28 cellular contexts compared by ENCODE assay signal in genomic region chr20:35479798-35480197, GRCh38. TPM values are rescaled to one million over a fixed set of nuclear protein-coding genes. Genes with fewer than 3 reads are reported as not detected.
A peak's percentile ranks its signal among the peaks of the same experiment; 100 is the strongest.
DNase-seq lines count a peak whose midpoint lies in the region; ATAC-seq and TF ChIP-seq lines count a peak whose summit lies in the region.
"Had no signal": no experiment of that assay in that cellular context is flagged by ENCODE, and none has a peak within 500 bp of the region (broad histone marks: within the 10 kb centered on the region; RNA-seq: fewer than 3 reads in every experiment).

No MANE protein-coding gene starts in this region.

- no peaks in the 10 kb centered on the region for H3K4me1 Mint-ChIP-seq in activated CD4-positive, alpha-beta T cell treated with anti-CD3 and anti-CD28 coated beads for 36 hours
- no peaks in the 10 kb centered on the region for H3K4me1 Mint-ChIP-seq in activated naive CD8-positive, alpha-beta T cell treated with anti-CD3 and anti-CD28 coated beads for 36 hours
- H3K4me1 Mint-ChIP-seq in natural killer cell, result peaks cover 13 to 31% of the 10 kb centered on the region in 2 donors
- H3K4me1 Mint-ChIP-seq: GM23338 had no signal

- H3K9ac ChIP-seq in IMR-90 (ENCODE audit: low read depth, low read length), result no peak overlapping the region

- H3K14ac ChIP-seq in IMR-90 (replicated peaks; ENCODE audit: low read depth, low read length), result no peak overlapping the region

- TF ChIP-seq RAD21 in IMR-90 (IDR thresholded peaks at IDR 0.05; ENCODE audit: low read length), result no peak

- peak overlapping the region; percentile 1 for H3K27ac Mint-ChIP-seq in activated CD4-positive, alpha-beta T cell treated with anti-CD3 and anti-CD28 coated beads for 36 hours
- peak overlapping the region; percentile 0 for H3K27ac Mint-ChIP-seq in activated naive CD8-positive, alpha-beta T cell treated with anti-CD3 and anti-CD28 coated beads for 36 hours
- H3K27ac Mint-ChIP-seq in natural killer cell, result peak overlapping the region; percentile 11 to 84
- H3K27ac Mint-ChIP-seq: GM23338 had no signal

- no peak for TF ChIP-seq EP300 in transverse colon (IDR thresholded peaks at IDR 0.05; ENCODE audit: low read depth)

- no peak overlapping the region for H4K5ac ChIP-seq in IMR-90 (ENCODE audit: low read depth, low read length)

- H3K4me2 ChIP-seq in IMR-90 (ENCODE audit: low read depth, low read length), result no peak overlapping the region
- H3K4me2 ChIP-seq in hepatocyte, result no peak overlapping the region
- H3K4me2 ChIP-seq: GM23338 had no signal

- POLR2A ChIA-PET in activated CD4-positive, alpha-beta T cell treated with anti-CD3 and anti-CD28 coated beads for 36 hours (lab: Charles Lee), result interaction anchor here (1.4 kb wide), 1 partner anchor 10 kb away, joined by 3 read pairs; no protein-coding TSS in a partner anchor
- POLR2A ChIA-PET in IMR-90 (lab: Charles Lee; ENCODE audit: unreplicated experiment), result interaction anchor here (0.6 kb wide), 1 partner anchor 62 kb away, joined by 3 read pairs; no protein-coding TSS in a partner anchor

- TF ChIP-seq CTCF in IMR-90 (conservative IDR thresholded peaks at IDR 0.05; ENCODE audit: low read depth, low read length) (no peak), natural killer cell (IDR thresholded peaks at IDR 0.05) (no peak), transverse colon (IDR thresholded peaks at IDR 0.05) (no peak), hepatocyte (IDR thresholded peaks at IDR 0.05; ENCODE audit: poor library complexity) (no peak)

- DNase-seq in activated CD4-positive, alpha-beta T cell treated with anti-CD3 and anti-CD28 coated beads for 36 hours, result no peak
- no peak for DNase-seq in activated CD4-positive, alpha-beta T cell treated with anti-CD3 and anti-CD28 coated beads for 4 hours
- DNase-seq in IMR-90, result no peak
- no peak for DNase-seq in activated naive CD8-positive, alpha-beta T cell treated with anti-CD3 and anti-CD28 coated beads for 36 hours
- DNase-seq in natural killer cell, result no peak
- no peak for DNase-seq in transverse colon
- DNase-seq in KG1 (lab: John Stamatoyannopoulos, UW), result no peak
- DNase-seq in hepatocyte (ENCODE audit: low spot score), result no peak
- DNase-seq: activated T-cell treated with anti-CD3 and anti-CD28 coated beads for 4 hours; central memory CD4-positive, alpha-beta T cell; DMS153; gastrocnemius medialis; hypothalamus; MG63; NCI-H1105 treated with DMSO at 0.1 percent for 48 hours; NCI-H2029; NCI-H526 treated with DMSO at 0.1 percent for 48 hours; ovary; retina; tibial artery had no signal

- H3K36me3 Mint-ChIP-seq in activated CD4-positive, alpha-beta T cell treated with anti-CD3 and anti-CD28 coated beads for 36 hours (ENCODE audit: low read depth), result peaks cover 31% of the 10 kb centered on the region
- H3K36me3 Mint-ChIP-seq in activated naive CD8-positive, alpha-beta T cell treated with anti-CD3 and anti-CD28 coated beads for 36 hours, result peaks cover 15% of the 10 kb centered on the region
- peaks cover 7% of the 10 kb centered on the region for H3K36me3 Mint-ChIP-seq in natural killer cell

- no peak overlapping the region for H2BK5ac ChIP-seq in IMR-90 (ENCODE audit: low read depth, low read length, poor library complexity, severe bottlenecking)

- H3K4me3 ChIP-seq in IMR-90 (ENCODE audit: insufficient read depth, low read depth, low read length) (no peak overlapping the region), transverse colon (no peak overlapping the region), hepatocyte (no peak overlapping the region)
- H3K4me3 ChIP-seq: gastrocnemius medialis, GM23338, MG63, ovary, SJSA1, skin epidermis, tibial artery had no signal

- no peaks in the 10 kb centered on the region for H3K9me2 ChIP-seq in hepatocyte (replicated peaks; ENCODE audit: insufficient read depth)

- ATAC-seq in activated CD4-positive, alpha-beta T cell treated with anti-CD3 and anti-CD28 coated beads for 36 hours, result no peak
- ATAC-seq in IMR-90 (ENCODE audit: low read depth) (no peak), natural killer cell (no peak)
- ATAC-seq: gastrocnemius medialis, T-cell had no signal

- in situ Hi-C loops in IMR-90 (cut with MboI; ENCODE audit: low sequenced_read_pairs), result no loop called here
- in situ Hi-C loops in transverse colon (cut with MboI; ENCODE audit: low pct_ligation_motif_present in 1 of 4, low pct_unique_long_range_greater_than_20kb in 1 of 4, low sequenced_read_pairs in 3 of 4), result loop anchor here in 1 of 4 donors (25.0 kb wide), 1 partner anchor 408 kb away; no protein-coding TSS in a partner anchor

- H2AK5ac ChIP-seq in IMR-90 (ENCODE audit: low read depth, low read length), result no peak overlapping the region

- H3K79me1 ChIP-seq in IMR-90 (ENCODE audit: low read depth in 1 of 2, low read length in 2 of 2), result no peaks in the 10 kb centered on the region

- TF ChIP-seq POLR2A in IMR-90 (IDR thresholded peaks at IDR 0.05; ENCODE audit: low read depth, low read length) (no peak), transverse colon (IDR thresholded peaks at IDR 0.05) (no peak)

- no peak overlapping the region for H3K56ac ChIP-seq in IMR-90 (ENCODE audit: extremely low read depth, insufficient read depth, low read length)

- H3K23ac ChIP-seq in IMR-90 (ENCODE audit: low read depth, low read length), result no peak overlapping the region

- intact Hi-C loops in activated CD4-positive, alpha-beta T cell treated with anti-CD3 and anti-CD28 coated beads for 36 hours (cut with DNase I, micrococcal nuclease), result no loop called here
- intact Hi-C loops in IMR-90 (cut with micrococcal nuclease), result no loop called here
- intact Hi-C loops in natural killer cell (cut with micrococcal nuclease), result no loop called here
- intact Hi-C loops in transverse colon (cut with DNase I; ENCODE audit: low total_unique reads), result no loop called here

- H2BK20ac ChIP-seq in IMR-90 (ENCODE audit: low read depth, low read length), result no peak overlapping the region

- H3K4ac ChIP-seq in IMR-90 (ENCODE audit: low read depth, low read length), result no peak overlapping the region

- H3K9me3 Mint-ChIP-seq in activated CD4-positive, alpha-beta T cell treated with anti-CD3 and anti-CD28 coated beads for 36 hours (ENCODE audit: low read depth), result peaks cover 1% of the 10 kb centered on the region
- peaks cover 1% of the 10 kb centered on the region for H3K9me3 Mint-ChIP-seq in activated naive CD8-positive, alpha-beta T cell treated with anti-CD3 and anti-CD28 coated beads for 36 hours
- peaks cover 0 to 3% of the 10 kb centered on the region in 2 donors for H3K9me3 Mint-ChIP-seq in natural killer cell
- H3K9me3 Mint-ChIP-seq: T-cell had no signal

- peaks cover 44% of the 10 kb centered on the region for H3K36me3 ChIP-seq in IMR-90 (ENCODE audit: control insufficient read depth, insufficient read depth, low read length)
- H3K36me3 ChIP-seq in transverse colon, result peaks cover 0 to 49% (median 24%) of the 10 kb centered on the region in 4 donors
- no peaks in the 10 kb centered on the region for H3K36me3 ChIP-seq in hepatocyte (replicated peaks; ENCODE audit: insufficient read depth, low read depth)
- H3K36me3 ChIP-seq: ovary had no signal

- no peak overlapping the region for H3K4me3 Mint-ChIP-seq in activated CD4-positive, alpha-beta T cell treated with anti-CD3 and anti-CD28 coated beads for 36 hours
- no peak overlapping the region for H3K4me3 Mint-ChIP-seq in activated naive CD8-positive, alpha-beta T cell treated with anti-CD3 and anti-CD28 coated beads for 36 hours
- H3K4me3 Mint-ChIP-seq in natural killer cell, result no peak overlapping the region
- H3K4me3 Mint-ChIP-seq: GM23338, T-cell had no signal

- H2BK120ac ChIP-seq in IMR-90 (ENCODE audit: low read depth, low read length), result no peak overlapping the region

- TSS peak; percentile 57 for BruUV-seq in IMR-90 (replicated peaks; lab: Mats Ljungman, UMichigan)

- no peaks in the 10 kb centered on the region for H4K20me1 ChIP-seq in IMR-90 (ENCODE audit: insufficient read depth, low read length)
- no peaks in the 10 kb centered on the region for H4K20me1 ChIP-seq in hepatocyte (ENCODE audit: insufficient read depth, poor library complexity, severe bottlenecking)

- WGBS in IMR-90 (ENCODE audit: extremely low coverage in 2 of 2, insufficient read length in 1 of 2), 2 experiments, result no CpG with 5 or more reads among the region's 5 CpGs
- WGBS in transverse colon (ENCODE audit: low coverage in 1 of 2), 2 donors, result 96 to 100% methylated on average over 2 to 5 of the region's 5 CpGs
- 98% methylated on average over 5 of the region's 5 CpGs for WGBS in hepatocyte (ENCODE audit: low lambda C conversion rate, missing lambda C conversion rate)

- no peak overlapping the region for H2BK15ac ChIP-seq in IMR-90 (ENCODE audit: low read depth, low read length)

- H2AFZ ChIP-seq in IMR-90 (replicated peaks; ENCODE audit: low read length, poor library complexity) (no peak overlapping the region), hepatocyte (no peak overlapping the region)
- H2AFZ ChIP-seq: GM23338 had no signal

- CTCF ChIA-PET in activated CD4-positive, alpha-beta T cell treated with anti-CD3 and anti-CD28 coated beads for 36 hours (lab: Charles Lee), result interaction anchor here (1.2 to 1.7 kb wide), 2 partner anchors 11 to 37 kb away, joined by 3 to 6 read pairs; no protein-coding TSS in a partner anchor
- CTCF ChIA-PET in IMR-90 (lab: Yijun Ruan, JAX), result no interaction called here

- no peaks in the 10 kb centered on the region for H3K79me2 ChIP-seq in hepatocyte

- no peaks in the 10 kb centered on the region for H3K9me1 ChIP-seq in IMR-90 (ENCODE audit: insufficient read depth, low read length)

- no peaks in the 10 kb centered on the region for H3K27me3 Mint-ChIP-seq in activated CD4-positive, alpha-beta T cell treated with anti-CD3 and anti-CD28 coated beads for 36 hours
- H3K27me3 Mint-ChIP-seq in activated naive CD8-positive, alpha-beta T cell treated with anti-CD3 and anti-CD28 coated beads for 36 hours, result no peaks in the 10 kb centered on the region
- H3K27me3 Mint-ChIP-seq in natural killer cell (ENCODE audit: low read depth in 2 of 2), result no peaks in the 10 kb centered on the region
- H3K27me3 Mint-ChIP-seq: T-cell had no signal

- H3K4me1 ChIP-seq in IMR-90 (ENCODE audit: control insufficient read depth, insufficient read depth, low read length) (no peaks in the 10 kb centered on the region), transverse colon (no peaks in the 10 kb centered on the region), hepatocyte (ENCODE audit: insufficient read depth) (no peaks in the 10 kb centered on the region)
- H3K4me1 ChIP-seq: gastrocnemius medialis, SJSA1, tibial artery had no signal

- H4K91ac ChIP-seq in IMR-90 (ENCODE audit: insufficient read depth, low read depth, low read length), result no peak overlapping the region

- H3K27me3 ChIP-seq in IMR-90 (ENCODE audit: control insufficient read depth, insufficient read depth, low read length), result no peaks in the 10 kb centered on the region
- H3K27me3 ChIP-seq in transverse colon, result no peaks in the 10 kb centered on the region
- H3K27me3 ChIP-seq in hepatocyte, result no peaks in the 10 kb centered on the region
- H3K27me3 ChIP-seq: gastrocnemius medialis, MG63, ovary, SJSA1, tibial artery had no signal

- dilution Hi-C loops in IMR-90 (cut with HindIII; ENCODE audit: low sequenced_read_pairs, unreplicated experiment), result no loop called here

- H3K9me3 ChIP-seq in IMR-90 (ENCODE audit: control insufficient read depth, insufficient read depth, low read length) (peaks cover 3% of the 10 kb centered on the region), transverse colon (no peaks in the 10 kb centered on the region), hepatocyte (ENCODE audit: low read depth) (no peaks in the 10 kb centered on the region)
- H3K9me3 ChIP-seq: gastrocnemius medialis, ovary, SJSA1, tibial artery had no signal

- H3K18ac ChIP-seq in IMR-90 (ENCODE audit: low read depth, low read length), result no peak overlapping the region

- H3K27ac ChIP-seq in IMR-90 (ENCODE audit: insufficient read depth, low read length) (no peak overlapping the region), transverse colon (no peak overlapping the region), hepatocyte (no peak overlapping the region)
- H3K27ac ChIP-seq: 22Rv1, gastrocnemius medialis, ovary, SJSA1, skin epidermis, tibial artery had no signal

- H4K8ac ChIP-seq in IMR-90 (ENCODE audit: low read depth in 2 of 2, low read length in 2 of 2), result no peak overlapping the region

- no peak overlapping the region for H2AK9ac ChIP-seq in IMR-90 (replicated peaks; ENCODE audit: low read depth, low read length, poor library complexity)

RNA-seq across cellular contexts. Expression of gene CEP250, which starts 24.4 kb away (rescaled TPM):
- 10 to 100 TPM; 50.4 to 60.2 TPM for total RNA-seq in activated CD4-positive, alpha-beta T cell treated with anti-CD3 and anti-CD28 coated beads for 36 hours
- 35.1 and 38.3 TPM in 2 replicates for total RNA-seq in IMR-90 (2012; rRNA removed)
- polyA plus RNA-seq in IMR-90 (2012; rRNA removed), result 22.7 and 23.9 TPM in 2 replicates
- polyA plus RNA-seq in IMR-90 (2012; cell fraction: cytosol; rRNA removed), result 8.2 and 10.3 TPM in 2 replicates
- polyA plus RNA-seq in IMR-90 (2012; cell fraction: nucleus; rRNA removed; ENCODE audit: low replicate concordance), result 24.6 and 37.5 TPM in 2 replicates
- total RNA-seq in activated naive CD8-positive, alpha-beta T cell treated with anti-CD3 and anti-CD28 coated beads for 36 hours, result 10 to 100 TPM; 48.8 to 55.5 TPM
- total RNA-seq in natural killer cell, result 10 to 100 TPM; 61.5 to 91.8 (median 80.8) TPM
- 10 to 100 TPM; 22.8 to 38.6 (median 28.7) TPM for total RNA-seq in transverse colon
- 9.6 and 12.4 TPM in 2 replicates for total RNA-seq in hepatocyte
- polyA plus RNA-seq in hepatocyte, result 18.5 and 23.4 TPM in 2 replicates

RNA-seq across cellular contexts. Expression of gene GDF5, which starts 41.8 kb away (rescaled TPM):
- not detected for total RNA-seq in activated CD4-positive, alpha-beta T cell treated with anti-CD3 and anti-CD28 coated beads for 36 hours
- total RNA-seq in IMR-90 (2012; rRNA removed), result 27.5 and 32.6 TPM in 2 replicates
- 24.6 and 28.2 TPM in 2 replicates for polyA plus RNA-seq in IMR-90 (2012; rRNA removed)
- polyA plus RNA-seq in IMR-90 (2012; cell fraction: cytosol; rRNA removed), result 22.5 and 55.7 TPM in 2 replicates
- polyA plus RNA-seq in IMR-90 (2012; cell fraction: nucleus; rRNA removed; ENCODE audit: low replicate concordance), result 11.2 and 17.2 TPM in 2 replicates
- total RNA-seq in activated naive CD8-positive, alpha-beta T cell treated with anti-CD3 and anti-CD28 coated beads for 36 hours, result not detected
- not detected for total RNA-seq in natural killer cell
- 1 to 10 TPM in 1 of 4 donors, under 1 TPM in 2, not detected in 1; 0.32 to 2.2 (median 0.40) TPM for total RNA-seq in transverse colon
- 1.0 and 1.6 TPM in 2 replicates for total RNA-seq in hepatocyte
- polyA plus RNA-seq in hepatocyte, result 2.0 and 2.7 TPM in 2 replicates
- total RNA-seq: gastrocnemius medialis, GM23338, SJSA1 had no signal
- polyA plus RNA-seq: GM23338, ovary had no signal

RNA-seq across cellular contexts. Expression of gene C20orf173, which starts 49.7 kb away (rescaled TPM):
- total RNA-seq in activated CD4-positive, alpha-beta T cell treated with anti-CD3 and anti-CD28 coated beads for 36 hours, result not detected
- total RNA-seq in IMR-90 (2012; rRNA removed) (not detected in 2 replicates), natural killer cell (not detected), transverse colon (not detected), hepatocyte (not detected in 2 replicates)
- polyA plus RNA-seq in IMR-90 (2012; rRNA removed) (not detected in 2 replicates), hepatocyte (not detected in 2 replicates)
- polyA plus RNA-seq in IMR-90 (2012; cell fraction: cytosol; rRNA removed), result not detected in 2 replicates
- polyA plus RNA-seq in IMR-90 (2012; cell fraction: nucleus; rRNA removed; ENCODE audit: low replicate concordance), result not detected in 2 replicates
- not detected for total RNA-seq in activated naive CD8-positive, alpha-beta T cell treated with anti-CD3 and anti-CD28 coated beads for 36 hours
- total RNA-seq: astrocyte, dermis blood vessel endothelial cell, gastrocnemius medialis, GM23338, myocyte, ovary, SJSA1, T-cell had no signal
- polyA plus RNA-seq: GM23338, ovary had no signal
